In the genomic region with DNA sequence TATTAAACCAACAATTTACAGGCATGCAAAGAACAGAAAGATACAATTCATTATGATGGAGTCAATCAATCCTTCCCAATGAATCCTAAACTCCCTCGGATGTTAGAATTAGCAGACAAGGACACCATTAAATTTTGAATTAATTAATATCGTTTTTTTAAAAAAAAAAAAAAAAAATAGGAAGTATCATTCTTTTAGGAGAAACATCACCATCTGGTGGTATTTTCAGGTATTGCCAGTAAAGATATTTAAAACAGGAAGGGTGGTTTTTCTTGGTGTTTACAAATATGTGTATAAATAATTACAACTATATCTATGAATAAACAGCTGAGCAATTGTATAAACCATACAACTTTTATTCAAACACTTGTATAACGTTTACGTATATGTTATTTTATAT, we compare ENCODE assay signal across 12 cellular contexts.
A peak's percentile ranks its signal among the peaks of the same experiment; 100 is the strongest.
DNase-seq lines count a peak whose midpoint lies in the region; ATAC-seq and TF ChIP-seq lines count a peak whose summit lies in the region.
"Had no signal": no experiment of that assay in that cellular context is flagged by ENCODE, and none has a peak within 500 bp of the region (broad histone marks: within the 10 kb centered on the region; RNA-seq: fewer than 3 reads in every experiment).

No MANE protein-coding gene starts in this region.

- no peak overlapping the region for H3K4me2 ChIP-seq in Loucy (ENCODE audit: low read depth, low read length, poor library complexity, severe bottlenecking)

- H3K9me3 ChIP-seq in Loucy (ENCODE audit: insufficient read depth, low read depth, low read length), result no peaks in the 10 kb centered on the region

- H4K20me1 ChIP-seq in Loucy (ENCODE audit: insufficient read depth, low read length, poor library complexity, severe bottlenecking), result no peaks in the 10 kb centered on the region

- H3K4me1 Mint-ChIP-seq in nephron, result no peaks in the 10 kb centered on the region
- H3K4me1 Mint-ChIP-seq: activated naive CD8-positive, alpha-beta T cell treated with anti-CD3 and anti-CD28 coated beads for 36 hours; naive B cell; stimulated activated effector memory CD8-positive, alpha-beta T cell treated with anti-CD3 and anti-CD28 coated beads, Interleukin-12 subunit alpha, Interleukin-12 subunit beta, amount 100 ng/mL, for 72 hours had no signal

- H3K9me2 ChIP-seq in Loucy (replicated peaks; ENCODE audit: low read depth, low read length), result no peaks in the 10 kb centered on the region

- H3K4me1 ChIP-seq in Loucy (ENCODE audit: insufficient read depth, low read length, poor library complexity, severe bottlenecking), result no peaks in the 10 kb centered on the region

- no peaks in the 10 kb centered on the region for H3K36me3 ChIP-seq in Loucy (ENCODE audit: insufficient read depth, low read length)
- no peaks in the 10 kb centered on the region for H3K36me3 ChIP-seq in brain microvascular endothelial cell (replicated peaks)

- H3K27me3 ChIP-seq in Loucy (ENCODE audit: insufficient read depth, low read length, poor library complexity, severe bottlenecking) (no peaks in the 10 kb centered on the region), brain microvascular endothelial cell (replicated peaks) (no peaks in the 10 kb centered on the region)

- H3K9ac ChIP-seq in Loucy (ENCODE audit: low read depth, low read length, poor library complexity, severe bottlenecking), result no peak overlapping the region

- H3K79me2 ChIP-seq in Loucy (ENCODE audit: insufficient read depth, low read length), result no peaks in the 10 kb centered on the region

- TF ChIP-seq CTCF in Loucy (conservative IDR thresholded peaks at IDR 0.05; ENCODE audit: low read length) (peak; percentile 51), brain microvascular endothelial cell (IDR thresholded peaks at IDR 0.05; ENCODE audit: low read depth, low read length, missing control alignments) (peak; percentile 33), nephron (IDR thresholded peaks at IDR 0.05; ENCODE audit: unreplicated experiment in 3 of 3) (peak; percentile 37 to 70 (median 53))

- in situ Hi-C loops in brain microvascular endothelial cell (cut with HindIII; ENCODE audit: low pct_ligation_motif_present, low sequenced_read_pairs), result no loop called here

- no peak overlapping the region for H3K27ac ChIP-seq in brain microvascular endothelial cell

- DNase-seq in DMS 273 (lab: John Stamatoyannopoulos, UW; ENCODE audit: unreplicated experiment), result peak; percentile 56
- DNase-seq in DMS 273 treated with DMSO at 0.1 percent for 48 hours (lab: John Stamatoyannopoulos, UW), result no peak
- DNase-seq in brain microvascular endothelial cell, result no peak
- DNase-seq in AG08395 (ENCODE audit: low spot score), result no peak
- DNase-seq: activated naive CD8-positive, alpha-beta T cell treated with anti-CD3 and anti-CD28 coated beads for 36 hours; naive B cell; NCI-H510A treated with DMSO at 0.1 percent for 48 hours had no signal

- no peak for ATAC-seq in GM19467 (IDR thresholded peaks at IDR 0.05; ENCODE audit: unreplicated experiment)
- ATAC-seq in HG03342 (IDR thresholded peaks at IDR 0.05; ENCODE audit: unreplicated experiment), result no peak
- ATAC-seq: stimulated activated effector memory CD8-positive, alpha-beta T cell treated with anti-CD3 and anti-CD28 coated beads, Interleukin-12 subunit alpha, Interleukin-12 subunit beta, amount 100 ng/mL, for 72 hours had no signal

- H2AFZ ChIP-seq in Loucy (ENCODE audit: low read length), result no peak overlapping the region

- H3K4me3 ChIP-seq in Loucy (ENCODE audit: low read length, poor library complexity, severe bottlenecking) (no peak overlapping the region), brain microvascular endothelial cell (ENCODE audit: low read depth, low read length) (no peak overlapping the region)

- H3K27me3 Mint-ChIP-seq in nephron (ENCODE audit: low read depth), result no peaks in the 10 kb centered on the region
- H3K27me3 Mint-ChIP-seq: activated naive CD8-positive, alpha-beta T cell treated with anti-CD3 and anti-CD28 coated beads for 36 hours; naive B cell had no signal

- H3K9me3 Mint-ChIP-seq in nephron, result peaks cover 7% of the 10 kb centered on the region

- H3K27ac Mint-ChIP-seq in nephron, result no peak overlapping the region
- H3K27ac Mint-ChIP-seq: activated naive CD8-positive, alpha-beta T cell treated with anti-CD3 and anti-CD28 coated beads for 36 hours; naive B cell; stimulated activated effector memory CD8-positive, alpha-beta T cell treated with anti-CD3 and anti-CD28 coated beads, Interleukin-12 subunit alpha, Interleukin-12 subunit beta, amount 100 ng/mL, for 72 hours had no signal

- H3K36me3 Mint-ChIP-seq in nephron (ENCODE audit: low read depth), result no peaks in the 10 kb centered on the region
- H3K36me3 Mint-ChIP-seq: activated naive CD8-positive, alpha-beta T cell treated with anti-CD3 and anti-CD28 coated beads for 36 hours; naive B cell; stimulated activated effector memory CD8-positive, alpha-beta T cell treated with anti-CD3 and anti-CD28 coated beads, Interleukin-12 subunit alpha, Interleukin-12 subunit beta, amount 100 ng/mL, for 72 hours had no signal

- no peak overlapping the region for H3K4me3 Mint-ChIP-seq in nephron
- H3K4me3 Mint-ChIP-seq: activated naive CD8-positive, alpha-beta T cell treated with anti-CD3 and anti-CD28 coated beads for 36 hours; naive B cell; stimulated activated effector memory CD8-positive, alpha-beta T cell treated with anti-CD3 and anti-CD28 coated beads, Interleukin-12 subunit alpha, Interleukin-12 subunit beta, amount 100 ng/mL, for 72 hours had no signal

- H3F3A ChIP-seq in Loucy (ENCODE audit: low read depth), result no peaks in the 10 kb centered on the region
